12 cellular contexts compared by ENCODE assay signal in genomic region chr4:151641167-151641566, GRCh38.
DNase-seq lines count a peak whose midpoint lies in the region; ATAC-seq and TF ChIP-seq lines count a peak whose summit lies in the region.
"Had no signal": no experiment of that assay in that cellular context is flagged by ENCODE, and none has a peak within 500 bp of the region (broad histone marks: within the 10 kb centered on the region; RNA-seq: fewer than 3 reads in every experiment).

No MANE protein-coding gene starts in this region.

- no peaks in the 10 kb centered on the region for H3K9me3 Mint-ChIP-seq in WTC11

- no peak for TF ChIP-seq CTCF in AG09309 (IDR thresholded peaks at IDR 0.05; ENCODE audit: control insufficient read depth, insufficient read depth, low read depth, low read length, missing control alignments)
- no peak for TF ChIP-seq CTCF in WTC11 (IDR thresholded peaks at IDR 0.05)
- TF ChIP-seq CTCF in foreskin keratinocyte (conservative IDR thresholded peaks at IDR 0.05), result no peak

- peak; percentile 83 for DNase-seq in AG09309 (ENCODE audit: low read depth)
- peak; percentile 64 for DNase-seq in HT1080 (ENCODE audit: low read depth)
- DNase-seq in WTC11 (ENCODE audit: low spot score), result no peak
- DNase-seq in foreskin keratinocyte, result peak; percentile 46 to 65
- no peak for DNase-seq in HuH-7.5 (ENCODE audit: low spot score)
- no peak for DNase-seq in NCI-H345 treated with DMSO at 0.1 percent for 48 hours (lab: John Stamatoyannopoulos, UW; ENCODE audit: unreplicated experiment)
- DNase-seq in medulla oblongata (ENCODE audit: extremely low spot score), result no peak
- no peak for DNase-seq in LoVo (ENCODE audit: low spot score)
- DNase-seq: left colon; NCI-H1436 treated with DMSO at 0.1 percent for 48 hours; stimulated activated CD4-positive, alpha-beta T cell treated with anti-CD3 and anti-CD28 coated beads, Interleukin-4, amount 100 ng/mL, for 1 hour had no signal

- no peaks in the 10 kb centered on the region; the same call in 1 of the 2 replicates for H3K36me3 Mint-ChIP-seq in WTC11

- H3K4me3 Mint-ChIP-seq in WTC11, result no peak overlapping the region

- no peak overlapping the region for H3K4me3 ChIP-seq in AG09309 (ENCODE audit: control insufficient read depth, low read depth, low read length)
- H3K4me3 ChIP-seq: ascending aorta had no signal

- H3K27ac Mint-ChIP-seq in WTC11, result peak overlapping the region; percentile 22

- no peaks in the 10 kb centered on the region for H3K27me3 ChIP-seq in foreskin keratinocyte
- H3K27me3 ChIP-seq: ascending aorta had no signal

- CTCF ChIA-PET in WTC11 (lab: Charles Lee), result interaction anchor here (1.5 kb wide), 1 partner anchor 152 kb away, joined by 9 read pairs; no protein-coding TSS in a partner anchor

- H3K4me1 Mint-ChIP-seq in WTC11, result peaks cover 30% of the 10 kb centered on the region

- H3K4me1 ChIP-seq in foreskin keratinocyte, result no peaks in the 10 kb centered on the region
- H3K4me1 ChIP-seq: ascending aorta had no signal

- H3K27ac ChIP-seq in foreskin keratinocyte, result no peak overlapping the region
- H3K27ac ChIP-seq: ascending aorta had no signal

- POLR2A ChIA-PET in WTC11 (lab: Charles Lee), result no interaction called here

- H3K27me3 Mint-ChIP-seq in WTC11 (ENCODE audit: low read depth), result no peaks in the 10 kb centered on the region

- no peak for ATAC-seq in WTC11
- ATAC-seq in foreskin keratinocyte, result peak; percentile 31
- ATAC-seq: left colon had no signal

TF ChIP-seq in WTC11, 78 proteins besides CTCF, POLR2A, EP300 and RAD21:
- TF ChIP-seq NR2C2 (CRISPR knock-in tag; IDR thresholded peaks at IDR 0.05), result no peak
- no peak for TF ChIP-seq JUN (CRISPR knock-in tag; IDR thresholded peaks at IDR 0.05)
- TF ChIP-seq FOXP1 (CRISPR knock-in tag; IDR thresholded peaks at IDR 0.05; ENCODE audit: borderline replicate concordance), result no peak
- TF ChIP-seq HMGXB4 (CRISPR knock-in tag; IDR thresholded peaks at IDR 0.05), result no peak
- no peak for TF ChIP-seq ELF4 (CRISPR knock-in tag; IDR thresholded peaks at IDR 0.05; ENCODE audit: low read depth)
- no peak for TF ChIP-seq ZNF512 (CRISPR knock-in tag; IDR thresholded peaks at IDR 0.05; ENCODE audit: borderline replicate concordance)

Comparison
In these comparisons a context has a peak if more than half of its experiments do, and no peak if none do; other contexts are left out.
1. DNase-seq: peak in AG09309 (single experiment), HT1080 (single experiment) and foreskin keratinocyte (2 of 2); none in WTC11 (single experiment), HuH-7.5 (single experiment), NCI-H345 treated with DMSO at 0.1 percent for 48 hours (single experiment), medulla oblongata (single experiment) and LoVo (single experiment).